In genomic region chr20:63708301-63709148, GRCh38 we compare ENCODE assay signal across 8 cellular contexts. TPM values are rescaled to one million over a fixed set of nuclear protein-coding genes. Genes with fewer than 3 reads are reported as not detected.
DNase-seq lines count a peak whose midpoint lies in the region; TF ChIP-seq lines count a peak whose summit lies in the region.

No MANE protein-coding gene starts in this region.

- H3K4me2 ChIP-seq in SU-DHL-6 (ENCODE audit: low read depth, low read length, poor library complexity, severe bottlenecking), result peak overlapping the region; percentile 68

- no peaks in the 10 kb centered on the region for H3K9me3 ChIP-seq in SU-DHL-6 (ENCODE audit: insufficient read depth, low read length)
- H3K9me3 ChIP-seq in esophagus muscularis mucosa, result no peaks in the 10 kb centered on the region

- H3K27me3 ChIP-seq in SU-DHL-6 (ENCODE audit: low read length) (no peaks in the 10 kb centered on the region), esophagus muscularis mucosa (no peaks in the 10 kb centered on the region)

- WGBS in esophagus muscularis mucosa, result 34% methylated on average over 38 of the region's 67 CpGs

- H3K9me3 Mint-ChIP-seq in HFFc6, result peaks cover 6% of the 10 kb centered on the region
- peaks cover 7% of the 10 kb centered on the region for H3K9me3 Mint-ChIP-seq in nephron

- peak overlapping the region; percentile 77 for H3K27ac Mint-ChIP-seq in HFFc6
- H3K27ac Mint-ChIP-seq in nephron, result no peak overlapping the region

- no peak for TF ChIP-seq POLR2A in esophagus muscularis mucosa (IDR thresholded peaks at IDR 0.05; ENCODE audit: low read depth)

- H3K4me1 ChIP-seq in esophagus muscularis mucosa, result peaks cover 28 to 45% (median 38%) of the 10 kb centered on the region in 4 donors

- peaks cover 2% of the 10 kb centered on the region; the same call in 1 of the 2 replicates for H3K27me3 Mint-ChIP-seq in HFFc6 (ENCODE audit: insufficient read depth)
- no peaks in the 10 kb centered on the region for H3K27me3 Mint-ChIP-seq in nephron (ENCODE audit: low read depth)

- no peak for TF ChIP-seq EP300 in esophagus muscularis mucosa (IDR thresholded peaks at IDR 0.05)

- peak overlapping the region; percentile 94 for H3K4me3 Mint-ChIP-seq in HFFc6
- H3K4me3 Mint-ChIP-seq in nephron, result peak overlapping the region; percentile 78 to 85 (median 79)

- no peaks in the 10 kb centered on the region for H3K9me2 ChIP-seq in SU-DHL-6 (replicated peaks; ENCODE audit: insufficient read depth, low read length)

- H3K36me3 Mint-ChIP-seq in HFFc6 (ENCODE audit: low read depth) (peaks cover 48% of the 10 kb centered on the region), nephron (ENCODE audit: low read depth) (peaks cover 54% of the 10 kb centered on the region)

- H3K4me1 Mint-ChIP-seq in HFFc6 (ENCODE audit: low read depth) (peaks cover 33% of the 10 kb centered on the region), nephron (peaks cover 15% of the 10 kb centered on the region)

- peak overlapping the region; percentile 92 for H3K4me3 ChIP-seq in GM08714 (ENCODE audit: low read length)
- H3K4me3 ChIP-seq in SU-DHL-6 (ENCODE audit: insufficient read depth, low read length, poor library complexity, severe bottlenecking), result peak overlapping the region; percentile 79
- peak overlapping the region; percentile 73 to 99 (median 90) for H3K4me3 ChIP-seq in esophagus muscularis mucosa

- H3F3A ChIP-seq in SU-DHL-6 (ENCODE audit: insufficient read depth), result 0 out of 2 replicates have a peak, but pooled peaks cover 4% of the 10 kb centered on the region

- H4K20me1 ChIP-seq in SU-DHL-6 (ENCODE audit: low read depth, low read length), result 0 out of 2 replicates have a peak, but pooled peaks cover 4% of the 10 kb centered on the region

- DNase-seq in HFFc6 (no peak), esophagus muscularis mucosa (ENCODE audit: extremely low spot score) (no peak), NCI-H1092 treated with DMSO at 0.1 percent for 48 hours (lab: John Stamatoyannopoulos, UW) (no peak), dedifferentiated amniotic fluid mesenchymal stem cell (ENCODE audit: extremely low spot score) (no peak)
- no peak for DNase-seq in stimulated activated naive CD4-positive, alpha-beta T cell treated with Interleukin-2 at 50 U/mL for 16 hours (lab: John Stamatoyannopoulos, UW)

- no peak overlapping the region for H2AFZ ChIP-seq in SU-DHL-6 (ENCODE audit: low read depth, low read length, severe bottlenecking)

- TF ChIP-seq CTCF in HFFc6 (IDR thresholded peaks at IDR 0.05) (no peak), SU-DHL-6 (IDR thresholded peaks at IDR 0.05; ENCODE audit: insufficient read depth, low read length, poor library complexity, severe bottlenecking) (no peak), esophagus muscularis mucosa (IDR thresholded peaks at IDR 0.05) (no peak), nephron (IDR thresholded peaks at IDR 0.05; ENCODE audit: unreplicated experiment in 3 of 3) (no peak)

- intact Hi-C loops in esophagus muscularis mucosa (cut with DNase I), result loop anchor here (5.0 kb wide), 1 partner anchor 51 kb away; the partner anchor contains the start of gene RTEL1

- peaks cover 60% of the 10 kb centered on the region for H3K79me2 ChIP-seq in SU-DHL-6 (ENCODE audit: insufficient read depth, low read length)

- H3K27ac ChIP-seq in SU-DHL-6 (ENCODE audit: low read depth, low read length) (peak overlapping the region; percentile 38), esophagus muscularis mucosa (replicated peaks in 1 of 4) (peak overlapping the region; percentile 81 to 96 (median 88))

- H3K36me3 ChIP-seq in SU-DHL-6 (ENCODE audit: low read length) (peaks cover 15% of the 10 kb centered on the region), esophagus muscularis mucosa (peaks cover 40 to 79% (median 68%) of the 10 kb centered on the region in 4 donors)

- peak overlapping the region; percentile 89 for H3K9ac ChIP-seq in SU-DHL-6 (ENCODE audit: low read length)

RNA-seq across cellular contexts. Expression of gene ZGPAT, which starts 0.7 kb away (rescaled TPM):
- total RNA-seq in HFFc6 (2021; fragmentation: NEBNext Ultra II Directional; extraction: Animal tissue kit (Norgen Biotek cat#: 25700)), result 10 to 100 TPM; 18.3 to 22.9 (median 19.6) TPM
- total RNA-seq in esophagus muscularis mucosa, result 10 to 100 TPM; 22.5 to 38.9 (median 28.6) TPM

RNA-seq across cellular contexts. Expression of gene ARFRP1, which starts 0.7 kb away (rescaled TPM):
- total RNA-seq in HFFc6 (2021; fragmentation: NEBNext Ultra II Directional; extraction: Animal tissue kit (Norgen Biotek cat#: 25700)), result 10 to 100 TPM; 35.1 to 44.2 (median 37.4) TPM
- 10 to 100 TPM; 34.1 to 46.5 (median 44.6) TPM for total RNA-seq in esophagus muscularis mucosa

RNA-seq across cellular contexts. Expression of gene TNFRSF6B, which starts 12.1 kb away (rescaled TPM):
- 1 to 10 TPM in 3 of 6 experiments, under 1 TPM in 3; 0.33 to 1.8 (median 1.1) TPM for total RNA-seq in HFFc6 (2021; fragmentation: NEBNext Ultra II Directional; extraction: Animal tissue kit (Norgen Biotek cat#: 25700))
- total RNA-seq in esophagus muscularis mucosa, result 10 to 100 TPM in 3 of 4 donors, 1 to 10 TPM in 1; 5.0 to 67.8 (median 26.5) TPM

RNA-seq across cellular contexts. Expression of gene LIME1, which starts 27.9 kb away (rescaled TPM):
- total RNA-seq in HFFc6 (2021; fragmentation: NEBNext Ultra II Directional; extraction: Animal tissue kit (Norgen Biotek cat#: 25700)), result 1 to 10 TPM; 3.4 to 6.1 (median 4.6) TPM
- 10 to 100 TPM in 2 of 4 donors, 1 to 10 TPM in 2; 9.4 to 15.4 (median 10.9) TPM for total RNA-seq in esophagus muscularis mucosa

RNA-seq across cellular contexts. Expression of gene SLC2A4RG, which starts 31.1 kb away (rescaled TPM):
- 100 to 1,000 TPM in 3 of 6 experiments, 10 to 100 TPM in 3; 89.6 to 122 (median 102) TPM for total RNA-seq in HFFc6 (2021; fragmentation: NEBNext Ultra II Directional; extraction: Animal tissue kit (Norgen Biotek cat#: 25700))
- total RNA-seq in esophagus muscularis mucosa, result 10 to 100 TPM; 41.4 to 67.1 (median 52.7) TPM
